Comparison of ENCODE assay signal across 1 cellular context in genomic region chr19:510606-511100, GRCh38.
TF ChIP-seq lines count a peak whose summit lies in the region.

No MANE protein-coding gene starts in this region.

TF ChIP-seq in H1, 55 proteins besides CTCF, POLR2A, EP300 and RAD21:
- peak; percentile 94 for TF ChIP-seq MAX (IDR thresholded peaks at IDR 0.05)
- no peak for TF ChIP-seq BCL11A (IDR thresholded peaks at IDR 0.05; ENCODE audit: low read depth in 2 of 2, low read length in 2 of 2)
- no peak for TF ChIP-seq RFX5 (IDR thresholded peaks at IDR 0.05; ENCODE audit: borderline replicate concordance, low read depth, low read length)
- TF ChIP-seq TAF1 (IDR thresholded peaks at IDR 0.05; ENCODE audit: low read depth, low read length) = no peak
- no peak for TF ChIP-seq BRCA1 (IDR thresholded peaks at IDR 0.05; ENCODE audit: low read depth, low read length)
- no peak for TF ChIP-seq ASH2L (IDR thresholded peaks at IDR 0.05; ENCODE audit: low read length)
- TF ChIP-seq KDM4A (IDR thresholded peaks at IDR 0.05; ENCODE audit: low read depth, low read length, severe bottlenecking) = no peak
- TF ChIP-seq, protein P1, sequence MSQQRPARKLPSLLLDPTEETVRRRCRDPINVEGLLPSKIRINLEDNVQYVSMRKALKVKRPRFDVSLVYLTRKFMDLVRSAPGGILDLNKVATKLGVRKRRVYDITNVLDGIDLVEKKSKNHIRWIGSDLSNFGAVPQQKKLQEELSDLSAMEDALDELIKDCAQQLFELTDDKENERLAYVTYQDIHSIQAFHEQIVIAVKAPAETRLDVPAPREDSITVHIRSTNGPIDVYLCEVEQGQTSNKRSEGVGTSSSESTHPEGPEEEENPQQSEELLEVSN (IDR thresholded peaks at IDR 0.05) = peak; percentile 47; the same call in 1 of the 2 replicates
- no peak for TF ChIP-seq SP4 (IDR thresholded peaks at IDR 0.05; ENCODE audit: low read length)
- TF ChIP-seq, protein P2, sequence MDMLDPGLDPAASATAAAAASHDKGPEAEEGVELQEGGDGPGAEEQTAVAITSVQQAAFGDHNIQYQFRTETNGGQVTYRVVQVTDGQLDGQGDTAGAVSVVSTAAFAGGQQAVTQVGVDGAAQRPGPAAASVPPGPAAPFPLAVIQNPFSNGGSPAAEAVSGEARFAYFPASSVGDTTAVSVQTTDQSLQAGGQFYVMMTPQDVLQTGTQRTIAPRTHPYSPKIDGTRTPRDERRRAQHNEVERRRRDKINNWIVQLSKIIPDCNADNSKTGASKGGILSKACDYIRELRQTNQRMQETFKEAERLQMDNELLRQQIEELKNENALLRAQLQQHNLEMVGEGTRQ (IDR thresholded peaks at IDR 0.05; ENCODE audit: low read length) = 0 out of 2 replicates have a peak, but pooled peaks have one; percentile 47
- peak; percentile 48; the same call in 1 of the 2 replicates for TF ChIP-seq JUND (IDR thresholded peaks at IDR 0.05; ENCODE audit: low read length)
- 0 out of 2 replicates have a peak, but pooled peaks have one; percentile 17 for TF ChIP-seq CHD2 (IDR thresholded peaks at IDR 0.05; ENCODE audit: low read length)
- TF ChIP-seq SIN3A (conservative IDR thresholded peaks at IDR 0.05 in 1 of 2, IDR thresholded peaks at IDR 0.05 in 1 of 2; ENCODE audit: low read depth in 1 of 2, low read length in 2 of 2) = peak; percentile 86 to 90; a peak in 3 of 4 replicates
- no peak for TF ChIP-seq CBX8 (IDR thresholded peaks at IDR 0.05; ENCODE audit: borderline replicate concordance, low read depth, low read length)
- no peak for TF ChIP-seq ZNF274 (IDR thresholded peaks at IDR 0.05; ENCODE audit: borderline replicate concordance, extremely low read depth, low read length)
- 0 out of 2 replicates have a peak, but pooled peaks have one; percentile 27 for TF ChIP-seq SP1 (IDR thresholded peaks at IDR 0.05; ENCODE audit: low read depth, low read length)
- peak; percentile 77 for TF ChIP-seq CREB1 (IDR thresholded peaks at IDR 0.05)
- no peak for TF ChIP-seq SRF (IDR thresholded peaks at IDR 0.05; ENCODE audit: low read depth, low read length)
- TF ChIP-seq YY1 (IDR thresholded peaks at IDR 0.05; ENCODE audit: low read depth, low read length) = peak; percentile 70; the same call in 1 of the 2 replicates
- no peak for TF ChIP-seq TEAD4 (IDR thresholded peaks at IDR 0.05; ENCODE audit: low read depth, low read length)
- no peak for TF ChIP-seq SAP30 (IDR thresholded peaks at IDR 0.05; ENCODE audit: insufficient read depth, insufficient replicate concordance, low read length)
- no peak for TF ChIP-seq RNF2 (IDR thresholded peaks at IDR 0.05; ENCODE audit: borderline replicate concordance, low read depth, low read length, missing control alignments, poor library complexity, severe bottlenecking)
- TF ChIP-seq EGR1 (IDR thresholded peaks at IDR 0.05; ENCODE audit: borderline replicate concordance, low read depth, low read length) = peak; percentile 23; the same call in 1 of the 2 replicates
- peak in 1 of 2 experiments; percentile 65; a peak in 1 of 4 replicates for TF ChIP-seq HDAC2 (IDR thresholded peaks at IDR 0.05; ENCODE audit: borderline replicate concordance in 1 of 2, low read depth in 2 of 2, low read length in 2 of 2)
- TF ChIP-seq POLR2AphosphoS5 (IDR thresholded peaks at IDR 0.05; ENCODE audit: low read depth, low read length) = peak; percentile 62; the same call in 1 of the 2 replicates
- TF ChIP-seq, protein P3, sequence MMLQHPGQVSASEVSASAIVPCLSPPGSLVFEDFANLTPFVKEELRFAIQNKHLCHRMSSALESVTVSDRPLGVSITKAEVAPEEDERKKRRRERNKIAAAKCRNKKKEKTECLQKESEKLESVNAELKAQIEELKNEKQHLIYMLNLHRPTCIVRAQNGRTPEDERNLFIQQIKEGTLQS (IDR thresholded peaks at IDR 0.05; ENCODE audit: insufficient read depth, low read depth, low read length) = 0 out of 2 replicates have a peak, but pooled peaks have one; percentile 45
- peak; percentile 95 for TF ChIP-seq TAF7 (optimal IDR thresholded peaks at IDR 0.05; ENCODE audit: borderline replicate concordance, low read depth, low read length)
- peak; percentile 14; the same call in 1 of the 2 replicates for TF ChIP-seq KDM1A (IDR thresholded peaks at IDR 0.05; ENCODE audit: borderline replicate concordance, low read length)
- peak; percentile 68; the same call in 1 of the 2 replicates for TF ChIP-seq GABPA (IDR thresholded peaks at IDR 0.05; ENCODE audit: borderline replicate concordance, insufficient read depth, low read length)
- TF ChIP-seq ATF2 (IDR thresholded peaks at IDR 0.05; ENCODE audit: low read length) = no peak
- no peak for TF ChIP-seq CEBPB (IDR thresholded peaks at IDR 0.05; ENCODE audit: low read depth, low read length)
- TF ChIP-seq KDM5A (IDR thresholded peaks at IDR 0.05; ENCODE audit: low read length) = no peak
